13 cellular contexts compared by ENCODE assay signal in genomic region chr6:2939315-2940009, GRCh38. TPM values are rescaled to one million over a fixed set of nuclear protein-coding genes. Genes with fewer than 3 reads are reported as not detected.
A peak's percentile ranks its signal among the peaks of the same experiment; 100 is the strongest.
DNase-seq lines count a peak whose midpoint lies in the region; ATAC-seq and TF ChIP-seq lines count a peak whose summit lies in the region.
"Had no signal": no experiment of that assay in that cellular context is flagged by ENCODE, and none has a peak within 500 bp of the region (broad histone marks: within the 10 kb centered on the region; RNA-seq: fewer than 3 reads in every experiment).

No MANE protein-coding gene starts in this region.

- H3K27me3 ChIP-seq in heart right ventricle = no peaks in the 10 kb centered on the region
- no peaks in the 10 kb centered on the region for H3K27me3 ChIP-seq in spleen (replicated peaks in 1 of 7)
- H3K27me3 ChIP-seq: brain microvascular endothelial cell, hepatocyte had no signal

- peak overlapping the region; percentile 97 for H3K27ac Mint-ChIP-seq in activated CD4-positive, alpha-beta T cell treated with anti-CD3 and anti-CD28 coated beads, Interleukin-2, amount 10 ng/mL, durations not matched to agents 7 days and 5 days
- H3K27ac Mint-ChIP-seq in activated CD4-positive, alpha-beta memory T cell treated with anti-CD3 and anti-CD28 coated beads, Interleukin-2, amount 10 ng/mL, durations not matched to agents 7 days and 5 days = peak overlapping the region; percentile 94
- H3K27ac Mint-ChIP-seq: progenitor cell of endocrine pancreas had no signal

- H3K4me1 ChIP-seq in heart right ventricle = peaks cover 9 to 44% (median 24%) of the 10 kb centered on the region in 9 donors
- H3K4me1 ChIP-seq in spleen = peaks cover 15 to 75% (median 48%) of the 10 kb centered on the region in 6 donors

- H3K9me3 Mint-ChIP-seq in activated CD4-positive, alpha-beta T cell treated with anti-CD3 and anti-CD28 coated beads, Interleukin-2, amount 10 ng/mL, durations not matched to agents 7 days and 5 days = peaks cover 32% of the 10 kb centered on the region
- H3K9me3 Mint-ChIP-seq in activated CD4-positive, alpha-beta memory T cell treated with anti-CD3 and anti-CD28 coated beads, Interleukin-2, amount 10 ng/mL, durations not matched to agents 7 days and 5 days = peaks cover 33% of the 10 kb centered on the region

- H3K4me1 Mint-ChIP-seq in activated CD4-positive, alpha-beta T cell treated with anti-CD3 and anti-CD28 coated beads, Interleukin-2, amount 10 ng/mL, durations not matched to agents 7 days and 5 days = peaks cover 63% of the 10 kb centered on the region
- H3K4me1 Mint-ChIP-seq in activated CD4-positive, alpha-beta memory T cell treated with anti-CD3 and anti-CD28 coated beads, Interleukin-2, amount 10 ng/mL, durations not matched to agents 7 days and 5 days = peaks cover 57% of the 10 kb centered on the region

- POLR2A ChIA-PET in activated CD4-positive, alpha-beta T cell treated with anti-CD3 and anti-CD28 coated beads, Interleukin-2, amount 10 ng/mL, durations not matched to agents 7 days and 5 days (lab: Charles Lee) = interaction anchor here (0.7 to 1.7 kb wide), 5 partner anchors 50 to 98 kb away, joined by 3 to 7 read pairs (median 4); partner anchors contain the start of gene SERPINB1
- POLR2A ChIA-PET in activated CD4-positive, alpha-beta memory T cell treated with anti-CD3 and anti-CD28 coated beads, Interleukin-2, amount 10 ng/mL, durations not matched to agents 7 days and 5 days (lab: Charles Lee) = interaction anchor here (0.7 to 2.4 kb wide), 16 partner anchors 10 to 129 kb away, joined by 3 to 50 read pairs (median 6); partner anchors contain the start of genes NQO2, RIPK1 and SERPINB1

- H3K9me3 ChIP-seq in heart right ventricle (peaks cover 0 to 5% (median 0%) of the 10 kb centered on the region in 11 donors), spleen (peaks cover 0 to 9% (median 0%) of the 10 kb centered on the region in 8 donors)

- TF ChIP-seq CTCF in heart right ventricle (IDR thresholded peaks at IDR 0.05) (no peak), spleen (IDR thresholded peaks at IDR 0.05 in 8 of 11, conservative IDR thresholded peaks at IDR 0.05 in 3 of 11) (no peak)

- H3K27me3 Mint-ChIP-seq in activated CD4-positive, alpha-beta T cell treated with anti-CD3 and anti-CD28 coated beads, Interleukin-2, amount 10 ng/mL, durations not matched to agents 7 days and 5 days = no peaks in the 10 kb centered on the region
- H3K27me3 Mint-ChIP-seq in activated CD4-positive, alpha-beta memory T cell treated with anti-CD3 and anti-CD28 coated beads, Interleukin-2, amount 10 ng/mL, durations not matched to agents 7 days and 5 days = peaks cover 26% of the 10 kb centered on the region
- H3K27me3 Mint-ChIP-seq: progenitor cell of endocrine pancreas had no signal

- peaks cover 50% of the 10 kb centered on the region for H3K36me3 Mint-ChIP-seq in activated CD4-positive, alpha-beta T cell treated with anti-CD3 and anti-CD28 coated beads, Interleukin-2, amount 10 ng/mL, durations not matched to agents 7 days and 5 days (ENCODE audit: low read depth)
- peaks cover 46% of the 10 kb centered on the region for H3K36me3 Mint-ChIP-seq in activated CD4-positive, alpha-beta memory T cell treated with anti-CD3 and anti-CD28 coated beads, Interleukin-2, amount 10 ng/mL, durations not matched to agents 7 days and 5 days (ENCODE audit: low read depth)

- TF ChIP-seq POLR2A in spleen (IDR thresholded peaks at IDR 0.05) = no peak

- H3K36me3 ChIP-seq in heart right ventricle = no peaks in the 10 kb centered on the region
- H3K36me3 ChIP-seq in spleen = no peaks in the 10 kb centered on the region
- H3K36me3 ChIP-seq: brain microvascular endothelial cell had no signal

- DNase-seq in activated CD4-positive, alpha-beta T cell treated with anti-CD3 and anti-CD28 coated beads, Interleukin-2, amount 10 ng/mL, durations not matched to agents 7 days and 5 days = no peak
- no peak for DNase-seq in activated CD4-positive, alpha-beta T cell treated with anti-CD3 and anti-CD28 coated beads for 48 hours
- DNase-seq in activated CD4-positive, alpha-beta memory T cell treated with anti-CD3 and anti-CD28 coated beads, Interleukin-2, amount 10 ng/mL, durations not matched to agents 7 days and 5 days = no peak
- peak in 1 of 2 donors; percentile 58 for DNase-seq in heart right ventricle
- peak; percentile 81 for DNase-seq in spleen
- DNase-seq in activated CD4-positive, CD25-positive, alpha-beta regulatory T cell (lab: John Stamatoyannopoulos, UW) = no peak
- no peak for DNase-seq in NCI-H1048 (lab: John Stamatoyannopoulos, UW)
- no peak for DNase-seq in NCI-H1694 treated with DMSO at 0.1 percent for 48 hours (lab: John Stamatoyannopoulos, UW)
- DNase-seq: brain microvascular endothelial cell, NCI-H187 treated with DMSO at 0.1 percent for 48 hours, NCI-H526 treated with DMSO at 0.1 percent for 48 hours had no signal

- 81 to 85% methylated on average over 26 to 34 of the region's 34 CpGs for WGBS in heart right ventricle, 2 donors
- 83 to 95% (median 92%) methylated on average over 17 to 34 of the region's 34 CpGs for WGBS in spleen, 5 donors

- H3K27ac ChIP-seq in heart right ventricle (peak overlapping the region; percentile 3 to 79 (median 64)), spleen (peak overlapping the region in 7 of 8 donors; percentile 55 to 83 (median 78))
- H3K27ac ChIP-seq: brain microvascular endothelial cell, hepatocyte had no signal

- intact Hi-C loops in heart right ventricle (cut with DNase I) = loop anchor here in 5 of 10 donors (10.0 kb wide), 3 partner anchors 45 to 155 kb away; no protein-coding TSS in a partner anchor
- intact Hi-C loops in spleen (cut with DNase I; ENCODE audit: low total_unique reads) = loop anchor here (10.0 kb wide), 1 partner anchor 45 kb away; no protein-coding TSS in a partner anchor

- H3K4me3 Mint-ChIP-seq in activated CD4-positive, alpha-beta T cell treated with anti-CD3 and anti-CD28 coated beads, Interleukin-2, amount 10 ng/mL, durations not matched to agents 7 days and 5 days = no peak overlapping the region
- no peak overlapping the region for H3K4me3 Mint-ChIP-seq in activated CD4-positive, alpha-beta memory T cell treated with anti-CD3 and anti-CD28 coated beads, Interleukin-2, amount 10 ng/mL, durations not matched to agents 7 days and 5 days

- peak in 7 of 8 donors; percentile 13 to 77 (median 66) for ATAC-seq in heart right ventricle

- CTCF ChIA-PET in activated CD4-positive, alpha-beta T cell treated with anti-CD3 and anti-CD28 coated beads, Interleukin-2, amount 10 ng/mL, durations not matched to agents 7 days and 5 days (lab: Charles Lee) = interaction anchor here (0.9 to 1.9 kb wide), 3 partner anchors 8 to 93 kb away, joined by 5 to 9 read pairs (median 8); no protein-coding TSS in a partner anchor
- CTCF ChIA-PET in activated CD4-positive, alpha-beta memory T cell treated with anti-CD3 and anti-CD28 coated beads, Interleukin-2, amount 10 ng/mL, durations not matched to agents 7 days and 5 days (lab: Charles Lee) = interaction anchor here (0.9 to 5.5 kb wide), 7 partner anchors 13 to 149 kb away, joined by 4 to 35 read pairs (median 10); partner anchors contain the start of gene SERPINB1

- no peak overlapping the region for H3K4me3 ChIP-seq in heart right ventricle
- H3K4me3 ChIP-seq in spleen = peak overlapping the region in 1 of 8 donors; percentile 60
- H3K4me3 ChIP-seq: hepatocyte had no signal

RNA-seq across cellular contexts. Expression of gene SERPINB6, which starts 31.9 kb away (rescaled TPM):
- 10 to 100 TPM in 1 of 2 experiments, 1 to 10 TPM in 1; 9.1 to 14.3 TPM for total RNA-seq in activated CD4-positive, alpha-beta T cell treated with anti-CD3 and anti-CD28 coated beads, Interleukin-2, amount 10 ng/mL, durations not matched to agents 7 days and 5 days
- 10 to 100 TPM; 19.8 to 20.1 TPM for total RNA-seq in activated CD4-positive, alpha-beta memory T cell treated with anti-CD3 and anti-CD28 coated beads, Interleukin-2, amount 10 ng/mL, durations not matched to agents 7 days and 5 days
- total RNA-seq in heart right ventricle = 100 to 1,000 TPM; 163 to 261 (median 183) TPM
- polyA plus RNA-seq in heart right ventricle = 100 to 1,000 TPM; 138 to 153 TPM
- total RNA-seq in spleen = 100 to 1,000 TPM; 145 to 222 (median 188) TPM
- 100 to 1,000 TPM; 111 to 256 (median 193) TPM for polyA plus RNA-seq in spleen

RNA-seq across cellular contexts. Expression of gene SERPINB9, which starts 36.4 kb away (rescaled TPM):
- 10 to 100 TPM; 40.2 to 49.4 TPM for total RNA-seq in activated CD4-positive, alpha-beta T cell treated with anti-CD3 and anti-CD28 coated beads, Interleukin-2, amount 10 ng/mL, durations not matched to agents 7 days and 5 days
- 10 to 100 TPM; 50.0 to 51.3 TPM for total RNA-seq in activated CD4-positive, alpha-beta memory T cell treated with anti-CD3 and anti-CD28 coated beads, Interleukin-2, amount 10 ng/mL, durations not matched to agents 7 days and 5 days
- 10 to 100 TPM in 1 of 10 donors, 1 to 10 TPM in 9; 3.6 to 10.9 (median 4.8) TPM for total RNA-seq in heart right ventricle
- 1 to 10 TPM; 2.2 to 3.8 TPM for polyA plus RNA-seq in heart right ventricle
- 10 to 100 TPM; 43.0 to 75.7 (median 55.4) TPM for total RNA-seq in spleen
- polyA plus RNA-seq in spleen = 10 to 100 TPM; 16.2 to 22.4 (median 17.0) TPM

Comparison
In these comparisons a context has a peak if more than half of its experiments do, and no peak if none do; other contexts are left out.
1. RNA of gene SERPINB6, which starts 31.9 kb away (total RNA-seq): 163 to 261 TPM in heart right ventricle and 145 to 222 TPM in spleen; 19.8 to 20.1 TPM in activated CD4-positive, alpha-beta memory T cell treated with anti-CD3 and anti-CD28 coated beads, Interleukin-2, amount 10 ng/mL, durations not matched to agents 7 days and 5 days and 9.1 to 14.3 TPM in activated CD4-positive, alpha-beta T cell treated with anti-CD3 and anti-CD28 coated beads, Interleukin-2, amount 10 ng/mL, durations not matched to agents 7 days and 5 days; every median in the first group is over 4 times any median in the second.